In the genomic region with DNA sequence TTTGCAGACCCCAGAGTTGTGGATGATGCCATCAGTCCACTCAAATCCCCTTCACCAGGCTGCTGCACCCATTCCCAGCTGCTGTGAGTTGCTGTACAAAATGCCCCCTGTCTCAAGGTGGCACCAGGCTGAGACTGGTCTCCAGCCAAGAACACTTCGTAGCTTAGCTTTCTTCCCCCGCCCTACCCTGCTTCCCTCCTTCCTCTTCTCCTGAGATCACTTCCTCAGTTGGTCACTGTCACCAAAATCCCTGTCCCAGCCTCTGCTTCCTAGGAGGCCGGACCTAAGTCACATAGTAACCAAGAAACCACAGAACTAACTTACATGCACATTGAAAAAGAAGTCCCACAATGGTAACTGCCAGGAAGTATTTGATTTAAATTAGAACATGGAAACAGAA, we compare ENCODE assay signal across 12 cellular contexts. TPM values are rescaled to one million over a fixed set of nuclear protein-coding genes. Genes with fewer than 3 reads are reported as not detected.
DNase-seq lines count a peak whose midpoint lies in the region; ATAC-seq, FAIRE-seq and TF ChIP-seq lines count a peak whose summit lies in the region.
"Had no signal": no experiment of that assay in that cellular context is flagged by ENCODE, and none has a peak within 500 bp of the region (broad histone marks: within the 10 kb centered on the region; RNA-seq: fewer than 3 reads in every experiment).

No MANE protein-coding gene starts in this region.

- H3K4me3 Mint-ChIP-seq in activated CD8-positive, alpha-beta T cell treated with anti-CD3 and anti-CD28 coated beads for 36 hours: no peak overlapping the region
- peak overlapping the region; percentile 59 for H3K4me3 Mint-ChIP-seq in natural killer cell

- H3K9me3 Mint-ChIP-seq in activated CD8-positive, alpha-beta T cell treated with anti-CD3 and anti-CD28 coated beads for 36 hours: peaks cover 6% of the 10 kb centered on the region
- H3K9me3 Mint-ChIP-seq in natural killer cell: no peaks in the 10 kb centered on the region

- POLR2A ChIA-PET in activated CD8-positive, alpha-beta T cell treated with anti-CD3 and anti-CD28 coated beads for 36 hours (lab: Charles Lee): no interaction called here

- CTCF ChIA-PET in activated CD8-positive, alpha-beta T cell treated with anti-CD3 and anti-CD28 coated beads for 36 hours (lab: Charles Lee): interaction anchor here (1.3 kb wide), 1 partner anchor 90 kb away, joined by 6 read pairs; no protein-coding TSS in a partner anchor

- peak; percentile 85 for DNase-seq in CD1c-positive myeloid dendritic cell (ENCODE audit: extremely low spot score)
- DNase-seq in Kasumi-1 (lab: John Stamatoyannopoulos, UW): peak; percentile 93 to 96
- DNase-seq in activated CD8-positive, alpha-beta T cell treated with anti-CD3 and anti-CD28 coated beads for 36 hours: no peak
- DNase-seq in natural killer cell: no peak
- DNase-seq in D341Med (ENCODE audit: low spot score): no peak
- no peak for DNase-seq in RPMI8226
- no peak for DNase-seq in frontal cortex (ENCODE audit: low spot score in 2 of 2)
- DNase-seq: activated CD8-positive, alpha-beta memory T cell treated with anti-CD3 and anti-CD28 coated beads, Interleukin-2, amount 50 U/mL, for 4 hours; cortex of kidney; stimulated activated CD4-positive, alpha-beta T cell treated with anti-CD3 and anti-CD28 coated beads, Interleukin-4, amount 100 ng/mL, for 4 hours; T1000 had no signal

- peaks cover 2% of the 10 kb centered on the region for H3K36me3 Mint-ChIP-seq in activated CD8-positive, alpha-beta T cell treated with anti-CD3 and anti-CD28 coated beads for 36 hours (ENCODE audit: low read depth)
- H3K36me3 Mint-ChIP-seq in natural killer cell: no peaks in the 10 kb centered on the region

- FAIRE-seq in frontal cortex (lab: Jason Lieb, UNC): no peak

- no peak for TF ChIP-seq CTCF in activated CD8-positive, alpha-beta T cell treated with anti-CD3 and anti-CD28 coated beads for 36 hours (IDR thresholded peaks at IDR 0.05)
- TF ChIP-seq CTCF in natural killer cell (IDR thresholded peaks at IDR 0.05): no peak

- no peak for ATAC-seq in activated CD8-positive, alpha-beta T cell treated with anti-CD3 and anti-CD28 coated beads for 36 hours
- ATAC-seq in natural killer cell: peak in 2 of 3 donors; percentile 31 to 35

- H3K27ac Mint-ChIP-seq in activated CD8-positive, alpha-beta T cell treated with anti-CD3 and anti-CD28 coated beads for 36 hours: peak overlapping the region; percentile 21
- peak overlapping the region in 1 of 2 donors; percentile 72 for H3K27ac Mint-ChIP-seq in natural killer cell

- H3K27me3 Mint-ChIP-seq in activated CD8-positive, alpha-beta T cell treated with anti-CD3 and anti-CD28 coated beads for 36 hours: no peaks in the 10 kb centered on the region
- no peaks in the 10 kb centered on the region for H3K27me3 Mint-ChIP-seq in natural killer cell (ENCODE audit: low read depth in 2 of 2)

- peaks cover 11% of the 10 kb centered on the region for H3K4me1 Mint-ChIP-seq in activated CD8-positive, alpha-beta T cell treated with anti-CD3 and anti-CD28 coated beads for 36 hours (ENCODE audit: low read depth)
- peaks cover 21 to 38% of the 10 kb centered on the region in 2 donors for H3K4me1 Mint-ChIP-seq in natural killer cell

- intact Hi-C loops in activated CD8-positive, alpha-beta T cell treated with anti-CD3 and anti-CD28 coated beads for 36 hours (cut with micrococcal nuclease): no loop called here
- intact Hi-C loops in natural killer cell (cut with micrococcal nuclease): no loop called here

RNA-seq across cellular contexts. Expression of a gene that starts 18.4 kb away (rescaled TPM):
- 10 to 100 TPM; 16.2 to 18.8 TPM for total RNA-seq in activated CD8-positive, alpha-beta T cell treated with anti-CD3 and anti-CD28 coated beads for 36 hours
- total RNA-seq in natural killer cell: 100 to 1,000 TPM; 128 to 200 (median 174) TPM
- 60.3 TPM for total RNA-seq in frontal cortex
- total RNA-seq: OCI-LY7 had no signal

RNA-seq across cellular contexts. Expression of a gene that starts 29.5 kb away (rescaled TPM):
- total RNA-seq in activated CD8-positive, alpha-beta T cell treated with anti-CD3 and anti-CD28 coated beads for 36 hours: 1,000 to 10,000 TPM; 4,906 to 4,954 TPM
- 1,000 to 10,000 TPM; 2,027 to 2,376 (median 2,290) TPM for total RNA-seq in natural killer cell
- total RNA-seq in frontal cortex: 1,354 TPM

Comparison
In these comparisons a context has a peak if more than half of its experiments do, and no peak if none do; other contexts are left out.
1. DNase-seq: peak in CD1c-positive myeloid dendritic cell (single experiment) and Kasumi-1 (2 of 2); none in activated CD8-positive, alpha-beta T cell treated with anti-CD3 and anti-CD28 coated beads for 36 hours (single experiment), natural killer cell (single experiment), D341Med (single experiment), RPMI8226 (single experiment) and frontal cortex (0 of 2).